In genomic region chrX:372856-373640, GRCh38 we compare ENCODE assay signal across 11 cellular contexts. TPM values are rescaled to one million over a fixed set of nuclear protein-coding genes. Genes with fewer than 3 reads are reported as not detected.
DNase-seq lines count a peak whose midpoint lies in the region; ATAC-seq lines count a peak whose summit lies in the region.
"Had no signal": no experiment of that assay in that cellular context is flagged by ENCODE, and none has a peak within 500 bp of the region (broad histone marks: within the 10 kb centered on the region; RNA-seq: fewer than 3 reads in every experiment).

No MANE protein-coding gene starts in this region.

- no peak for ATAC-seq in stimulated activated memory B cell treated with anti-CD40 and anti-IgM and Interleukin-4, amounts not matched to agents 10 μg/mL and 1 μg/mL and 100 μg/mL, for 72 hours
- ATAC-seq in sciatic nerve (no peak), HG03108 (IDR thresholded peaks at IDR 0.05; ENCODE audit: unreplicated experiment) (no peak)

- no peak overlapping the region for H3K27ac Mint-ChIP-seq in T-helper 2 cell treated with Interferon-gamma antibody and Interleukin-4, amounts not matched to agents 5 μg/mL and 100 μg/mL, for 36 hours
- no peak overlapping the region for H3K27ac Mint-ChIP-seq in stimulated activated memory B cell treated with anti-CD40 and anti-IgM and Interleukin-4, amounts not matched to agents 10 μg/mL and 1 μg/mL and 100 μg/mL, for 72 hours

- intact Hi-C loops in sciatic nerve (cut with DNase I), result no loop called here

- H3K9me3 Mint-ChIP-seq in T-helper 2 cell treated with Interferon-gamma antibody and Interleukin-4, amounts not matched to agents 5 μg/mL and 100 μg/mL, for 36 hours, result no peaks in the 10 kb centered on the region
- no peaks in the 10 kb centered on the region for H3K9me3 Mint-ChIP-seq in stimulated activated memory B cell treated with anti-CD40 and anti-IgM and Interleukin-4, amounts not matched to agents 10 μg/mL and 1 μg/mL and 100 μg/mL, for 72 hours

- no peaks in the 10 kb centered on the region for H3K9me3 ChIP-seq in iPS-18a (ENCODE audit: control insufficient read depth, low read depth, low read length)

- peaks cover 11% of the 10 kb centered on the region for H3K4me1 Mint-ChIP-seq in T-helper 2 cell treated with Interferon-gamma antibody and Interleukin-4, amounts not matched to agents 5 μg/mL and 100 μg/mL, for 36 hours (ENCODE audit: low read depth)
- H3K4me1 Mint-ChIP-seq in stimulated activated memory B cell treated with anti-CD40 and anti-IgM and Interleukin-4, amounts not matched to agents 10 μg/mL and 1 μg/mL and 100 μg/mL, for 72 hours, result peaks cover 44% of the 10 kb centered on the region

- H3K36me3 ChIP-seq in iPS-18a (ENCODE audit: control insufficient read depth, low read depth, low read length), result no peaks in the 10 kb centered on the region

- peak overlapping the region; percentile 62 for H3K4me3 ChIP-seq in iPS-18a (ENCODE audit: low read length)

- peaks cover 43% of the 10 kb centered on the region for H3K27me3 Mint-ChIP-seq in T-helper 2 cell treated with Interferon-gamma antibody and Interleukin-4, amounts not matched to agents 5 μg/mL and 100 μg/mL, for 36 hours (ENCODE audit: low read depth)
- peaks cover 58% of the 10 kb centered on the region for H3K27me3 Mint-ChIP-seq in stimulated activated memory B cell treated with anti-CD40 and anti-IgM and Interleukin-4, amounts not matched to agents 10 μg/mL and 1 μg/mL and 100 μg/mL, for 72 hours

- peak overlapping the region; percentile 51 for H3K4me3 Mint-ChIP-seq in T-helper 2 cell treated with Interferon-gamma antibody and Interleukin-4, amounts not matched to agents 5 μg/mL and 100 μg/mL, for 36 hours
- H3K4me3 Mint-ChIP-seq in stimulated activated memory B cell treated with anti-CD40 and anti-IgM and Interleukin-4, amounts not matched to agents 10 μg/mL and 1 μg/mL and 100 μg/mL, for 72 hours, result peak overlapping the region; percentile 39

- peak overlapping the region; percentile 22 for H3K9ac ChIP-seq in iPS-18a (ENCODE audit: low read length)

- H3K4me1 ChIP-seq in iPS-18a (ENCODE audit: control insufficient read depth, low read depth, low read length), result peaks cover 5% of the 10 kb centered on the region

- peaks cover 42% of the 10 kb centered on the region for H3K27me3 ChIP-seq in iPS-18a (ENCODE audit: control insufficient read depth, insufficient read depth, low read length)

- peaks cover 3% of the 10 kb centered on the region for H3K36me3 Mint-ChIP-seq in T-helper 2 cell treated with Interferon-gamma antibody and Interleukin-4, amounts not matched to agents 5 μg/mL and 100 μg/mL, for 36 hours (ENCODE audit: low read depth)
- no peaks in the 10 kb centered on the region for H3K36me3 Mint-ChIP-seq in stimulated activated memory B cell treated with anti-CD40 and anti-IgM and Interleukin-4, amounts not matched to agents 10 μg/mL and 1 μg/mL and 100 μg/mL, for 72 hours

- H3K27ac ChIP-seq in iPS-18a (ENCODE audit: low read length), result no peak overlapping the region
- H3K27ac ChIP-seq: HL-60 had no signal

- no peak for DNase-seq in T-helper 2 cell treated with Interferon-gamma antibody and Interleukin-4, amounts not matched to agents 5 μg/mL and 100 μg/mL, for 36 hours (ENCODE audit: low spot score)
- DNase-seq in T-helper 2 cell (no peak), amniotic epithelial cell (ENCODE audit: low read depth) (peak; percentile 41), NCI-H2107 treated with DMSO at 0.1 percent for 48 hours (lab: John Stamatoyannopoulos, UW; ENCODE audit: unreplicated experiment) (no peak), sciatic nerve (ENCODE audit: low spot score) (no peak)
- DNase-seq: OCI-M1; stimulated activated naive CD4-positive, alpha-beta T cell treated with Interleukin-2 at 50 U/mL for 16 hours had no signal

RNA-seq across cellular contexts. Expression of gene PPP2R3B, which starts 13.7 kb away (rescaled TPM):
- 35.4 TPM for total RNA-seq in sciatic nerve

RNA-seq across cellular contexts. Expression of gene GTPBP6, which starts 54.5 kb away (rescaled TPM):
- 43.1 TPM for total RNA-seq in sciatic nerve
